In genomic region chr2:32810909-32811495, GRCh38 we compare ENCODE assay signal across 1 cellular context.
TF ChIP-seq lines count a peak whose summit lies in the region.

No MANE protein-coding gene starts in this region.

TF ChIP-seq in SK-N-SH, 30 proteins besides CTCF, POLR2A, EP300 and RAD21 (continued from another document):
- no peak for TF ChIP-seq IRF3 (IDR thresholded peaks at IDR 0.05; ENCODE audit: low read depth, low read length)
- no peak for TF ChIP-seq FOSL2 (IDR thresholded peaks at IDR 0.05; ENCODE audit: borderline replicate concordance, low read depth)
- TF ChIP-seq NRF1 (IDR thresholded peaks at IDR 0.05; ENCODE audit: low read depth, low read length) = no peak
- no peak for TF ChIP-seq RFX5 (IDR thresholded peaks at IDR 0.05; ENCODE audit: low read length)
- no peak for TF ChIP-seq FOXJ3 (CRISPR knock-in tag; IDR thresholded peaks at IDR 0.05)
- no peak for TF ChIP-seq TAF1 (IDR thresholded peaks at IDR 0.05; ENCODE audit: borderline replicate concordance, low read depth, low read length)
- TF ChIP-seq GABPA (IDR thresholded peaks at IDR 0.05; ENCODE audit: low read depth) = no peak
- TF ChIP-seq TEAD4 (IDR thresholded peaks at IDR 0.05; ENCODE audit: borderline replicate concordance, insufficient read depth) = no peak
- no peak for TF ChIP-seq RXRA (IDR thresholded peaks at IDR 0.05; ENCODE audit: borderline replicate concordance, low read depth)
- no peak for TF ChIP-seq RCOR1 (IDR thresholded peaks at IDR 0.05; ENCODE audit: low read length)
- TF ChIP-seq TCF12 (IDR thresholded peaks at IDR 0.05) = no peak
- no peak for TF ChIP-seq SMC3 (IDR thresholded peaks at IDR 0.05; ENCODE audit: low read depth, low read length)
- TF ChIP-seq YY1 (IDR thresholded peaks at IDR 0.05; ENCODE audit: low read depth) = no peak
- TF ChIP-seq GATA2 (CRISPR knock-in tag; IDR thresholded peaks at IDR 0.05) = no peak
